In the genomic region with DNA sequence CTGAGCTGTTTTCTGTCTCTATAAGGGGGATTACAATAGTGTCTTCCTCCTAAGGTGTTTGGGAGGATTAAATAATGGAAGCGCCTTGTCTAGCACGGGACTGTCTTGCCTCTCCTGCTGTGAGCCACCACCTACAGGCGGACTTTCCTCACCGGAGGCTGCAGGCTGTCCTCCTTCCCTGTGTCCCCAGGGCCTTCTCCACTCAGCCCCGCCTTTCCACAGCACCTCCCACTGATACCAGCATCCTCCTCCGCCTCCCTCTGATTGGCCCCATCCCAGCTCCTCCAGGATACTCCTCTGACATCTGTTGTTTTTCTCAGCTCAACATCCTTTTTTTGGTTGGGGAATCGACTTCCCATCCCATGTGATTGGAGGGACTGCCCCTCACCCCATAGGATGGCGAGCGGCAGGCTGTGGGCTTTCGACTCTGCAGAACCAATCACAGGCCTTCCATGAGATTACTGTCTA, we compare ENCODE assay signal across 8 cellular contexts. TPM values are rescaled to one million over a fixed set of nuclear protein-coding genes. Genes with fewer than 3 reads are reported as not detected.
DNase-seq lines count a peak whose midpoint lies in the region; ATAC-seq, FAIRE-seq and TF ChIP-seq lines count a peak whose summit lies in the region.

No MANE protein-coding gene starts in this region.

- FAIRE-seq in A549 (lab: Jason Lieb, UNC): no peak

- peak; percentile 49 for TF ChIP-seq POLR2A in A549 (IDR thresholded peaks at IDR 0.05; ENCODE audit: low read length)

- peaks cover 21% of the 10 kb centered on the region for H3K4me1 Mint-ChIP-seq in brain

- peak overlapping the region; percentile 68 to 87 for H3K27ac ChIP-seq in A549

- H3K4me3 Mint-ChIP-seq in brain: peak overlapping the region; percentile 82 to 90 (median 87)

- peaks cover 4% of the 10 kb centered on the region for H3K27me3 Mint-ChIP-seq in brain

- ATAC-seq in A549: peak; percentile 64 to 73
- ATAC-seq in HG03139 (IDR thresholded peaks at IDR 0.05; ENCODE audit: unreplicated experiment): no peak

- in situ Hi-C loops in GM13976 (cut with MboI; ENCODE audit: low sequenced_read_pairs, unreplicated experiment): no loop called here

- WGBS in A549 (ENCODE audit: missing lambda C conversion rate): 28% methylated on average over 10 of the region's 10 CpGs

- H3K9me3 ChIP-seq in A549: no peaks in the 10 kb centered on the region

- CTCF ChIA-PET in A549 (lab: Yijun Ruan, JAX): interaction anchor here (0.8 to 3.4 kb wide), 7 partner anchors 8 to 94 kb away, joined by 3 to 18 read pairs (median 4); a partner anchor contains a TSS

- no peak for TF ChIP-seq RAD21 in A549 (conservative IDR thresholded peaks at IDR 0.05 in 1 of 2, IDR thresholded peaks at IDR 0.05 in 1 of 2)

- H3K9me3 Mint-ChIP-seq in brain: peaks cover 0 to 4% (median 0%) of the 10 kb centered on the region in 5 experiments

- peaks cover 14% of the 10 kb centered on the region for H3K4me1 ChIP-seq in A549

- H3K4me2 ChIP-seq in A549: peak overlapping the region; percentile 93

- peak overlapping the region; percentile 25 to 88 (median 42) for H3K27ac Mint-ChIP-seq in brain

- POLR2A ChIA-PET in A549 (lab: Yijun Ruan, JAX): interaction anchor here (0.6 to 1.4 kb wide), 11 partner anchors 8 to 223 kb away, joined by 3 to 11 read pairs (median 4); a partner anchor contains a TSS

- H3K4me3 ChIP-seq in A549 (peak overlapping the region; percentile 81), LNCaP clone FGC (ENCODE audit: low read depth, low read length) (peak overlapping the region; percentile 94)

- DNase-seq in A549 (ENCODE audit: low read depth in 1 of 2, low spot score in 1 of 2): peak; percentile 83 to 91
- peak; percentile 70 for DNase-seq in GM13976 (ENCODE audit: low spot score)
- DNase-seq in LNCaP clone FGC (ENCODE audit: low read depth): peak; percentile 75
- DNase-seq in SKM-1 treated with dmso at 0.1 percent for 144 hours (lab: John Stamatoyannopoulos, UW; ENCODE audit: unreplicated experiment): peak; percentile 31
- peak; percentile 30 to 33 for DNase-seq in hippocampal formation (lab: John Stamatoyannopoulos, UW)
- peak; percentile 35 for DNase-seq in pulmonary artery endothelial cell (ENCODE audit: low read depth, low spot score)

- no peak for TF ChIP-seq EP300 in A549 (IDR thresholded peaks at IDR 0.05)

- H3K36me3 Mint-ChIP-seq in brain: no peaks in the 10 kb centered on the region

- TF ChIP-seq CTCF in A549 (IDR thresholded peaks at IDR 0.05) (no peak), GM13976 (IDR thresholded peaks at IDR 0.05; ENCODE audit: borderline replicate concordance, control extremely low read depth, extremely low read depth, insufficient read depth, missing control alignments) (no peak), LNCaP clone FGC (IDR thresholded peaks at IDR 0.05; ENCODE audit: control insufficient read depth, extremely low read depth, insufficient read depth) (no peak), brain (conservative IDR thresholded peaks at IDR 0.05) (no peak)

TF ChIP-seq in A549, 52 proteins besides CTCF, POLR2A, EP300 and RAD21:
- TF ChIP-seq KDM1A (IDR thresholded peaks at IDR 0.05; ENCODE audit: low read depth): no peak
- TF ChIP-seq RCOR1 (IDR thresholded peaks at IDR 0.05; ENCODE audit: low read depth, low read length): no peak
- TF ChIP-seq NFE2L2 (conservative IDR thresholded peaks at IDR 0.05; ENCODE audit: low read length): no peak

RNA-seq across cellular contexts. Expression of a gene that starts 0.9 kb away (rescaled TPM):
- polyA plus RNA-seq in A549 (2011; rRNA removed): 37.6 and 55.5 TPM in 2 replicates
- 133 and 189 TPM in 2 replicates for polyA plus RNA-seq in A549 (2012; cell fraction: cytosol; rRNA removed)
- 101 and 188 TPM in 2 replicates for polyA plus RNA-seq in A549 (2012; cell fraction: nucleus; rRNA removed)
- polyA plus RNA-seq in A549 (2017; fragmentation: RNase III; extraction: RNeasy Plus Mini Kit Qiagen cat#74134 plus additional on column Dnase treatment): 66.2 to 77.5 TPM (median 75.7 TPM) in 3 replicates
- polyA minus RNA-seq in A549 (2011; rRNA and poly(A)+ RNA removed): 11.5 and 16.4 TPM in 2 replicates
- polyA plus RNA-seq in brain (ENCODE audit: insufficient read depth, low read depth, low replicate concordance): 53.2 TPM
- 34.8 and 35.6 TPM in 2 replicates for total RNA-seq in pulmonary artery endothelial cell

RNA-seq across cellular contexts. Expression of a gene that starts 22.5 kb away (rescaled TPM):
- 7.6 and 9.0 TPM in 2 replicates for polyA plus RNA-seq in A549 (2011; rRNA removed)
- polyA plus RNA-seq in A549 (2012; cell fraction: cytosol; rRNA removed): 22.0 and 24.5 TPM in 2 replicates
- polyA plus RNA-seq in A549 (2012; cell fraction: nucleus; rRNA removed): 81.5 and 93.7 TPM in 2 replicates
- polyA plus RNA-seq in A549 (2017; fragmentation: RNase III; extraction: RNeasy Plus Mini Kit Qiagen cat#74134 plus additional on column Dnase treatment): 14.1 to 16.7 TPM (median 16.3 TPM) in 3 replicates
- 6.4 and 12.6 TPM in 2 replicates for polyA minus RNA-seq in A549 (2011; rRNA and poly(A)+ RNA removed)
- 14.2 TPM for polyA plus RNA-seq in brain (ENCODE audit: insufficient read depth, low read depth, low replicate concordance)
- total RNA-seq in pulmonary artery endothelial cell: 20.6 and 22.1 TPM in 2 replicates

RNA-seq across cellular contexts. Expression of a gene that starts 35.8 kb away (rescaled TPM):
- polyA plus RNA-seq in A549 (2011; rRNA removed) (293 and 518 TPM in 2 replicates), A549 (2017; fragmentation: RNase III; extraction: RNeasy Plus Mini Kit Qiagen cat#74134 plus additional on column Dnase treatment) (538 to 546 TPM (median 544 TPM) in 3 replicates), brain (ENCODE audit: insufficient read depth, low read depth, low replicate concordance) (527 TPM)
- polyA plus RNA-seq in A549 (2012; cell fraction: cytosol; rRNA removed): 78.7 and 85.2 TPM in 2 replicates
- 34.6 and 48.0 TPM in 2 replicates for polyA plus RNA-seq in A549 (2012; cell fraction: nucleus; rRNA removed)
- polyA minus RNA-seq in A549 (2011; rRNA and poly(A)+ RNA removed): 108 TPM in 2 replicates
- 618 and 795 TPM in 2 replicates for total RNA-seq in pulmonary artery endothelial cell

RNA-seq across cellular contexts. Expression of a gene that starts 46.9 kb away (rescaled TPM):
- polyA plus RNA-seq in A549 (2011; rRNA removed) (13.4 and 16.2 TPM in 2 replicates), A549 (2017; fragmentation: RNase III; extraction: RNeasy Plus Mini Kit Qiagen cat#74134 plus additional on column Dnase treatment) (8.1 to 10.8 TPM (median 9.1 TPM) in 3 replicates), brain (ENCODE audit: insufficient read depth, low read depth, low replicate concordance) (96.5 TPM)
- 18.2 and 22.4 TPM in 2 replicates for polyA plus RNA-seq in A549 (2012; cell fraction: cytosol; rRNA removed)
- polyA plus RNA-seq in A549 (2012; cell fraction: nucleus; rRNA removed): 30.8 and 33.2 TPM in 2 replicates
- 29.1 and 43.1 TPM in 2 replicates for polyA minus RNA-seq in A549 (2011; rRNA and poly(A)+ RNA removed)
- total RNA-seq in pulmonary artery endothelial cell: 12.2 and 14.1 TPM in 2 replicates

Comparison
In these comparisons a context has a peak if more than half of its experiments do, and no peak if none do; other contexts are left out.
1. DNase-seq: peak in every context shown above with its lines; median percentile 87 in A549; 75 in LNCaP clone FGC; 70 in GM13976; 35 in pulmonary artery endothelial cell; 32 in hippocampal formation; 31 in SKM-1 treated with dmso at 0.1 percent for 144 hours.